ENCODE assay signal across 2 cellular contexts in the genomic region with DNA sequence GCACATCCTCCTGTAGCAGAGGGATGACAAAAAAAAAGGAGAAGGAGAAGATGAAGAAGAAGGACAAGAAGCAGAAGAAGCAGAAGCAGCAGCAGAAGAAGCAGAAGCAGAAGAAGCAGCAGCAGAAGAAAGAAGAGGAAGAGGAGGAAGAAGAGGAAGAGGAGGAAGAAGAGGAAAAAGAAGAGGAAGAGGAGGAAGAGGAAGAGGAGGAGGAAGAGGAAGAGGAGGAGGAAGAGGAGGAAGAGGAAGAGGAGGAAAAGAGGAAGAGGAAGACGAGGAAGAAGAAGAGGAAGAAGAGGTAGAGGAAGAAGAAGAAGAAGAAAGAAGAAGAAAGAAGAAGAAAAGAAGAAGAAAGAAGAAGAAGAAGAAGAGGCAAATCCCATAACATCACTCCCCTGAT.
A peak's percentile ranks its signal among the peaks of the same experiment; 100 is the strongest.
TF ChIP-seq lines count a peak whose summit lies in the region.

No MANE protein-coding gene starts in this region.

TF ChIP-seq in HepG2, 621 proteins besides CTCF, POLR2A, EP300 and RAD21 (continues in another document):
- TF ChIP-seq THAP7 (CRISPR knock-in tag; IDR thresholded peaks at IDR 0.05) (no peak), SOX5 (CRISPR knock-in tag; IDR thresholded peaks at IDR 0.05; ENCODE audit: borderline replicate concordance) (no peak), ZBED4 (CRISPR knock-in tag; IDR thresholded peaks at IDR 0.05; ENCODE audit: borderline replicate concordance) (no peak), ZNF337 (CRISPR knock-in tag; IDR thresholded peaks at IDR 0.05; ENCODE audit: borderline replicate concordance, low read depth) (no peak), RXRB (CRISPR knock-in tag; IDR thresholded peaks at IDR 0.05; ENCODE audit: borderline replicate concordance) (no peak), ZNF260 (CRISPR knock-in tag; IDR thresholded peaks at IDR 0.05; ENCODE audit: borderline replicate concordance, low read depth) (no peak), ZNF326 (CRISPR knock-in tag; IDR thresholded peaks at IDR 0.05; ENCODE audit: borderline replicate concordance) (no peak), LCORL (IDR thresholded peaks at IDR 0.05) (peak; percentile 32; the same call in 1 of the 2 replicates), LCORL (CRISPR knock-in tag; IDR thresholded peaks at IDR 0.05) (no peak), ZFP91 (CRISPR knock-in tag; IDR thresholded peaks at IDR 0.05; ENCODE audit: borderline replicate concordance) (no peak), SOX6 (IDR thresholded peaks at IDR 0.05) (0 out of 2 replicates have a peak, but pooled peaks have one; percentile 38), SOX6 (CRISPR knock-in tag; IDR thresholded peaks at IDR 0.05) (no peak), SMARCC2 (IDR thresholded peaks at IDR 0.05) (no peak), PHF21A (CRISPR knock-in tag; IDR thresholded peaks at IDR 0.05) (no peak)
- TF ChIP-seq, protein P1, sequence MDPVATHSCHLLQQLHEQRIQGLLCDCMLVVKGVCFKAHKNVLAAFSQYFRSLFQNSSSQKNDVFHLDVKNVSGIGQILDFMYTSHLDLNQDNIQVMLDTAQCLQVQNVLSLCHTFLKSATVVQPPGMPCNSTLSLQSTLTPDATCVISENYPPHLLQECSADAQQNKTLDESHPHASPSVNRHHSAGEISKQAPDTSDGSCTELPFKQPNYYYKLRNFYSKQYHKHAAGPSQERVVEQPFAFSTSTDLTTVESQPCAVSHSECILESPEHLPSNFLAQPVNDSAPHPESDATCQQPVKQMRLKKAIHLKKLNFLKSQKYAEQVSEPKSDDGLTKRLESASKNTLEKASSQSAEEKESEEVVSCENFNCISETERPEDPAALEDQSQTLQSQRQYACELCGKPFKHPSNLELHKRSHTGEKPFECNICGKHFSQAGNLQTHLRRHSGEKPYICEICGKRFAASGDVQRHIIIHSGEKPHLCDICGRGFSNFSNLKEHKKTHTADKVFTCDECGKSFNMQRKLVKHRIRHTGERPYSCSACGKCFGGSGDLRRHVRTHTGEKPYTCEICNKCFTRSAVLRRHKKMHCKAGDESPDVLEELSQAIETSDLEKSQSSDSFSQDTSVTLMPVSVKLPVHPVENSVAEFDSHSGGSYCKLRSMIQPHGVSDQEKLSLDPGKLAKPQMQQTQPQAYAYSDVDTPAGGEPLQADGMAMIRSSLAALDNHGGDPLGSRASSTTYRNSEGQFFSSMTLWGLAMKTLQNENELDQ (CRISPR knock-in tag; IDR thresholded peaks at IDR 0.05; ENCODE audit: borderline replicate concordance): no peak
- TF ChIP-seq, protein P2, sequence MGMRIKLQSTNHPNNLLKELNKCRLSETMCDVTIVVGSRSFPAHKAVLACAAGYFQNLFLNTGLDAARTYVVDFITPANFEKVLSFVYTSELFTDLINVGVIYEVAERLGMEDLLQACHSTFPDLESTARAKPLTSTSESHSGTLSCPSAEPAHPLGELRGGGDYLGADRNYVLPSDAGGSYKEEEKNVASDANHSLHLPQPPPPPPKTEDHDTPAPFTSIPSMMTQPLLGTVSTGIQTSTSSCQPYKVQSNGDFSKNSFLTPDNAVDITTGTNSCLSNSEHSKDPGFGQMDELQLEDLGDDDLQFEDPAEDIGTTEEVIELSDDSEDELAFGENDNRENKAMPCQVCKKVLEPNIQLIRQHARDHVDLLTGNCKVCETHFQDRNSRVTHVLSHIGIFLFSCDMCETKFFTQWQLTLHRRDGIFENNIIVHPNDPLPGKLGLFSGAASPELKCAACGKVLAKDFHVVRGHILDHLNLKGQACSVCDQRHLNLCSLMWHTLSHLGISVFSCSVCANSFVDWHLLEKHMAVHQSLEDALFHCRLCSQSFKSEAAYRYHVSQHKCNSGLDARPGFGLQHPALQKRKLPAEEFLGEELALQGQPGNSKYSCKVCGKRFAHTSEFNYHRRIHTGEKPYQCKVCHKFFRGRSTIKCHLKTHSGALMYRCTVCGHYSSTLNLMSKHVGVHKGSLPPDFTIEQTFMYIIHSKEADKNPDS (CRISPR knock-in tag; IDR thresholded peaks at IDR 0.05): no peak

TF ChIP-seq in IMR-90, 13 proteins besides CTCF, POLR2A, EP300 and RAD21:
- TF ChIP-seq NFE2L2 (IDR thresholded peaks at IDR 0.05; ENCODE audit: low read depth, low read length): no peak
- no peak for TF ChIP-seq RCOR1 (IDR thresholded peaks at IDR 0.05; ENCODE audit: insufficient replicate concordance, low read length)
- TF ChIP-seq CEBPB (IDR thresholded peaks at IDR 0.05; ENCODE audit: low read depth, low read length): no peak
- TF ChIP-seq RFX5 (IDR thresholded peaks at IDR 0.05; ENCODE audit: low read depth, low read length): no peak
- no peak for TF ChIP-seq SMC3 (IDR thresholded peaks at IDR 0.05; ENCODE audit: low read depth, low read length)
- TF ChIP-seq USF2 (IDR thresholded peaks at IDR 0.05; ENCODE audit: low read depth, low read length): no peak
- no peak for TF ChIP-seq BHLHE40 (IDR thresholded peaks at IDR 0.05; ENCODE audit: low read depth, low read length)
- TF ChIP-seq MAFK (IDR thresholded peaks at IDR 0.05; ENCODE audit: low read depth, low read length): no peak
- TF ChIP-seq FOS (IDR thresholded peaks at IDR 0.05; ENCODE audit: low read depth, low read length): no peak
- TF ChIP-seq CHD1 (IDR thresholded peaks at IDR 0.05; ENCODE audit: low read depth, low read length): no peak
- no peak for TF ChIP-seq MAZ (IDR thresholded peaks at IDR 0.05; ENCODE audit: borderline replicate concordance, low read depth, low read length)
- no peak for TF ChIP-seq ELK1 (IDR thresholded peaks at IDR 0.05; ENCODE audit: borderline replicate concordance, low read depth, low read length)
- TF ChIP-seq MXI1 (IDR thresholded peaks at IDR 0.05; ENCODE audit: borderline replicate concordance, low read depth, low read length): no peak
